In genomic region chr2:158967731-158968395, GRCh38 we compare ENCODE assay signal across 8 cellular contexts. TPM values are rescaled to one million over a fixed set of nuclear protein-coding genes. Genes with fewer than 3 reads are reported as not detected.
DNase-seq lines count a peak whose midpoint lies in the region; ATAC-seq, FAIRE-seq and TF ChIP-seq lines count a peak whose summit lies in the region.

No MANE protein-coding gene starts in this region.

- H3K4me1 ChIP-seq in PC-3 (ENCODE audit: insufficient read depth, low read length), result peaks cover 31% of the 10 kb centered on the region
- peaks cover 22% of the 10 kb centered on the region for H3K4me1 ChIP-seq in ectodermal cell (ENCODE audit: control insufficient read depth, insufficient read depth, low read length)
- H3K4me1 ChIP-seq in lower lobe of right lung, result peaks cover 29% of the 10 kb centered on the region
- peaks cover 6 to 34% of the 10 kb centered on the region in 2 donors for H3K4me1 ChIP-seq in thoracic aorta (ENCODE audit: control insufficient read depth in 1 of 2, low read depth in 2 of 2)

- TF ChIP-seq CTCF in GM13976 (IDR thresholded peaks at IDR 0.05; ENCODE audit: borderline replicate concordance, control extremely low read depth, extremely low read depth, insufficient read depth, missing control alignments), result no peak
- no peak; the same call in 1 of the 2 replicates for TF ChIP-seq CTCF in PC-3 (conservative IDR thresholded peaks at IDR 0.05; ENCODE audit: low read depth, low read length)
- TF ChIP-seq CTCF in lower lobe of right lung (IDR thresholded peaks at IDR 0.05), result no peak
- no peak for TF ChIP-seq CTCF in thoracic aorta (IDR thresholded peaks at IDR 0.05)

- intact Hi-C loops in PC-3 (cut with micrococcal nuclease) (loop anchor here (1.0 to 5.0 kb wide), 5 partner anchors 46 to 151 kb away; no protein-coding TSS in a partner anchor), lower lobe of right lung (cut with DNase I) (no loop called here)

- WGBS in ectodermal cell, 2 experiments, result 0 to 1% methylated on average over 31 of the region's 31 CpGs

- no peaks in the 10 kb centered on the region for H3K9me3 ChIP-seq in PC-3 (ENCODE audit: low read length)
- no peaks in the 10 kb centered on the region for H3K9me3 ChIP-seq in ectodermal cell (ENCODE audit: control insufficient read depth, low read length)
- no peaks in the 10 kb centered on the region for H3K9me3 ChIP-seq in lower lobe of right lung
- no peaks in the 10 kb centered on the region for H3K9me3 ChIP-seq in thoracic aorta

- peaks cover 43% of the 10 kb centered on the region for H3K79me2 ChIP-seq in PC-3 (ENCODE audit: low read length)

- peak overlapping the region; percentile 98 for H2AFZ ChIP-seq in PC-3 (ENCODE audit: low read length)

- H3K9ac ChIP-seq in PC-3 (ENCODE audit: low read length), result peak overlapping the region; percentile 82

- H3K27me3 ChIP-seq in PC-3 (ENCODE audit: low read length) (no peaks in the 10 kb centered on the region), ectodermal cell (ENCODE audit: control insufficient read depth, insufficient read depth, low read length, poor library complexity, severe bottlenecking) (peaks cover 79% of the 10 kb centered on the region), lower lobe of right lung (ENCODE audit: low read depth) (peaks cover 3% of the 10 kb centered on the region), thoracic aorta (replicated peaks; ENCODE audit: insufficient read depth) (no peaks in the 10 kb centered on the region)

- POLR2A ChIA-PET in PC-3 (lab: Charles Lee; ENCODE audit: unreplicated experiment), result interaction anchor here (0.6 to 0.8 kb wide), 2 partner anchors 77 to 111 kb away, joined by 3 to 4 read pairs; no protein-coding TSS in a partner anchor

- peaks cover 4% of the 10 kb centered on the region; the same call in 1 of the 2 replicates for H4K20me1 ChIP-seq in PC-3 (ENCODE audit: low read length)

- H3K4me3 ChIP-seq in PC-3 (ENCODE audit: low read length), result peak overlapping the region; percentile 77
- peak overlapping the region; percentile 73 for H3K4me3 ChIP-seq in ectodermal cell (ENCODE audit: insufficient read depth, low read depth, low read length)
- peak overlapping the region; percentile 85 for H3K4me3 ChIP-seq in lower lobe of right lung
- H3K4me3 ChIP-seq in thoracic aorta, result peak overlapping the region; percentile 87

- peak; percentile 14 for FAIRE-seq in A204.1 (lab: Jason Lieb, UNC)

- no peaks in the 10 kb centered on the region for H3F3A ChIP-seq in PC-3 (ENCODE audit: low read length, unreplicated experiment)

- BruUV-seq in PC-3 (replicated peaks; lab: Mats Ljungman, UMichigan), result TSS peak; percentile 40

- H3K27ac ChIP-seq in PC-3 (ENCODE audit: low read length) (peak overlapping the region; percentile 64), ectodermal cell (ENCODE audit: insufficient read depth, low read depth, low read length, poor library complexity, severe bottlenecking) (peak overlapping the region; percentile 82), lower lobe of right lung (peak overlapping the region; percentile 89), thoracic aorta (peak overlapping the region; percentile 86 to 90)

- no peaks in the 10 kb centered on the region for H3K36me3 ChIP-seq in PC-3 (ENCODE audit: low read depth, low read length)
- H3K36me3 ChIP-seq in ectodermal cell (ENCODE audit: control insufficient read depth, insufficient read depth, low read length), result no peaks in the 10 kb centered on the region
- H3K36me3 ChIP-seq in lower lobe of right lung, result no peaks in the 10 kb centered on the region
- no peaks in the 10 kb centered on the region for H3K36me3 ChIP-seq in thoracic aorta

- H3K4me2 ChIP-seq in PC-3 (ENCODE audit: low read length), result peak overlapping the region; percentile 98

- DNase-seq in GM13976 (ENCODE audit: low spot score) (peak; percentile 29), PC-3 (peak; percentile 69), lower lobe of right lung (no peak), thoracic aorta (ENCODE audit: low spot score) (no peak)

- ATAC-seq in PC-3 (peak; percentile 60), lower lobe of right lung (peak; percentile 61 to 66), thoracic aorta (ENCODE audit: insufficient number of reproducible peaks, low FRiP score, low read depth) (peak; percentile 33), HG03159 (IDR thresholded peaks at IDR 0.05; ENCODE audit: unreplicated experiment) (no peak), GM18519 (IDR thresholded peaks at IDR 0.05; ENCODE audit: low FRiP score, unreplicated experiment) (no peak)

- in situ Hi-C loops in GM13976 (cut with MboI; ENCODE audit: low sequenced_read_pairs, unreplicated experiment), result no loop called here

- no peaks in the 10 kb centered on the region for H3K9me2 ChIP-seq in PC-3 (replicated peaks; ENCODE audit: low read length)

- CTCF ChIA-PET in PC-3 (lab: Charles Lee), result interaction anchor here (0.5 kb wide), 1 partner anchor 150 kb away, joined by 6 read pairs; no protein-coding TSS in a partner anchor

RNA-seq across cellular contexts. Expression of gene TANC1, which starts 0.6 kb away (rescaled TPM):
- total RNA-seq in PC-3 (2014; rRNA removed), result 17.6 and 18.7 TPM in 2 replicates
- polyA plus RNA-seq in ectodermal cell (2013, experiment 1 of 4), result 7.6 TPM
- 8.2 TPM for polyA plus RNA-seq in ectodermal cell (2013, experiment 2 of 4)
- polyA plus RNA-seq in ectodermal cell (2013, experiment 3 of 4), result 5.3 TPM
- polyA plus RNA-seq in ectodermal cell (2013, experiment 4 of 4), result 6.7 TPM
- total RNA-seq in lower lobe of right lung, result 39.5 TPM
- 10 to 100 TPM; 70.1 to 86.1 TPM for total RNA-seq in thoracic aorta

Comparison
In these comparisons a context has a peak if more than half of its experiments do, and no peak if none do; other contexts are left out.
1. DNase-seq: peak in GM13976 (single experiment) and PC-3 (single experiment); none in lower lobe of right lung (single experiment) and thoracic aorta (single experiment).
2. ATAC-seq: peak in PC-3 (single experiment), lower lobe of right lung (2 of 2) and thoracic aorta (single experiment); none in HG03159 (single experiment) and GM18519 (single experiment).
3. Peak in every context shown above with its lines, with median percentiles within 50 percentile points of each other: H3K27ac ChIP-seq and H3K4me3 ChIP-seq.